ENCODE assay signal across 19 cellular contexts in genomic region chr6:94099072-94099471, GRCh38.
"Had no signal": no experiment of that assay in that cellular context is flagged by ENCODE, and none has a peak within 500 bp of the region (broad histone marks: within the 10 kb centered on the region; RNA-seq: fewer than 3 reads in every experiment).

No MANE protein-coding gene starts in this region.

- H3K4me1 ChIP-seq: gastrocnemius medialis, heart left ventricle, pancreas, right lobe of liver, tibial nerve, upper lobe of left lung had no signal

- H3K4me3 ChIP-seq: gastrocnemius medialis, heart left ventricle, hepatocyte, lung, pancreas, right lobe of liver, thoracic aorta, tibial nerve, upper lobe of left lung had no signal

- H3K27me3 ChIP-seq: gastrocnemius medialis, heart left ventricle, hepatocyte, neutrophil, pancreas, right lobe of liver, tibial nerve, upper lobe of left lung had no signal

- H3K27ac ChIP-seq: gastrocnemius medialis, heart left ventricle, hepatocyte, neutrophil, pancreas, right lobe of liver, thoracic aorta, tibial nerve, upper lobe of left lung had no signal

- ATAC-seq: effector memory CD8-positive, alpha-beta T cell; gastrocnemius medialis; heart left ventricle; left lobe of liver; natural killer cell; pancreas; right lobe of liver; stimulated activated naive B cell treated with anti-CD40 and anti-IgM and Interleukin-4, amounts not matched to agents 10 μg/mL and 1 μg/mL and 100 μg/mL, for 72 hours had no signal

- DNase-seq: cortex of kidney; effector memory CD8-positive, alpha-beta T cell; gastrocnemius medialis; heart left ventricle; kidney glomerular epithelial cell; natural killer cell; pancreas; right lobe of liver; small intestine; stimulated activated CD4-positive, alpha-beta T cell treated with anti-CD3 and anti-CD28 coated beads, Interleukin-15, amount 100 ng/mL, for 24 hours; stimulated activated CD4-positive, alpha-beta T cell treated with anti-CD3 and anti-CD28 coated beads, Interleukin-2, amount 100 ng/mL, for 48 hours; stimulated activated naive B cell treated with anti-CD40 and anti-IgM and Interleukin-4, amounts not matched to agents 10 μg/mL and 1 μg/mL and 100 μg/mL, for 72 hours; upper lobe of left lung had no signal
